Comparison of ENCODE assay signal across 9 cellular contexts in the genomic region with DNA sequence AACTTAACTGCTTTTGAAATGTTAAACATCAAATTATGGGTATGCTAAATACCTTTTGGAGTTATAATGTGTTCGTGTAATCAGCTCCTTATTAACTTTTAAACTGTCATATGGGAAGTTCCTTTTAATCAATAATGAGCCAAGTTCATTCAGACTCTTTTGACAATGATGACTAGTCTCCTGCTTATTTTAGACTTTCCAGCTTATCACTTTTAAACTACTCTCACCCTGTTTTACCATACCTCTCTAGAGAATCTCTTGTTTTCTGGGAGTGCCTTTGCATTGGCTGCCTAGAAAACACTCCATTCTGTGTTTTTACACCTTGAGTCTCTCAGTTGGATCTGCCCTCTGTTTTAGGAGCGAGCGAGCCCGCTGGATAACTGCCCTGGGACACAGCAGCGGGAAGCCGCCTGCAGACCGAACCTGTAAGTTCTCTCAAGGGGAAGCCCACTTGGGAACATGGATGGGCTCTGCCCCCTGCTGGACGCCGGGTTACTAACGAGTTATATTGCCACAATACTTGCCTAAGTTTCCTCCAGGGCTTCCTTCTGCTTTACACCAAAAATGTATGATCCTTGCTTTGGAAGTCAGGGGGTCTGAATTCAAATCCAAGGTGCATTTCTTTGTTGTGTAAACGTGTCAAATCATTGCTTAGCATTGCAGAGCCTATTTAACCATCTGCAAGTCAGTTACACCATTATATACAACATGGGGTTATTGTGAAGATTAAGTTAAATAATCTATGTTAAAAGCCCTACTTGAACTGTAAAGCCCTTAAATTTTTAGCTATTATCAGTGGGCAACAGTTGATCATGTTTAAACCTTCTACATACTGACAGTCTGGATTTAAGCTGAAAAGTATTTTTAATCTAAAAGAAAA.
DNase-seq lines count a peak whose midpoint lies in the region; ATAC-seq lines count a peak whose summit lies in the region.
"Had no signal": no experiment of that assay in that cellular context is flagged by ENCODE, and none has a peak within 500 bp of the region (broad histone marks: within the 10 kb centered on the region; RNA-seq: fewer than 3 reads in every experiment).

No MANE protein-coding gene starts in this region.

- H3K4me3 Mint-ChIP-seq in T-helper 17 cell = no peak overlapping the region

- H3K9me3 ChIP-seq in T-helper 17 cell (ENCODE audit: control insufficient read depth, low read length, poor library complexity, severe bottlenecking) (no peaks in the 10 kb centered on the region), right cardiac atrium (ENCODE audit: control insufficient read depth, low read length) (peaks cover 2% of the 10 kb centered on the region)
- H3K9me3 ChIP-seq: BLaER1 treated with 17β-estradiol and CSF1 and Interleukin-3, amounts not matched to agents 10 nM and 100 nM had no signal

- no peak overlapping the region for H3K27ac Mint-ChIP-seq in T-helper 17 cell

- no peaks in the 10 kb centered on the region for H3K27me3 Mint-ChIP-seq in T-helper 17 cell

- intact Hi-C loops in right cardiac atrium (cut with DNase I) (loop anchor here in 1 of 4 donors (10.0 kb wide), 2 partner anchors 128 to 158 kb away; a partner anchor contains a TSS), sciatic nerve (cut with DNase I) (loop anchor here (10.0 kb wide), 2 partner anchors 158 to 238 kb away; no protein-coding TSS in a partner anchor)

- peaks cover 19% of the 10 kb centered on the region for H3K36me3 Mint-ChIP-seq in T-helper 17 cell (ENCODE audit: low read depth)

- no peaks in the 10 kb centered on the region for H3K27me3 ChIP-seq in right cardiac atrium (ENCODE audit: control insufficient read depth, insufficient read depth)
- H3K27me3 ChIP-seq: BLaER1 treated with 17β-estradiol and CSF1 and Interleukin-3, amounts not matched to agents 10 nM and 100 nM had no signal

- DNase-seq in SIG-M5 treated with dmso at 0.1 percent for 504 hours (lab: John Stamatoyannopoulos, UW; ENCODE audit: unreplicated experiment) (peak; percentile 82), SIG-M5 (lab: John Stamatoyannopoulos, UW) (no peak), NCI-H146 treated with DMSO at 0.1 percent for 48 hours (lab: John Stamatoyannopoulos, UW; ENCODE audit: unreplicated experiment) (peak; percentile 64), T-helper 17 cell (peak; percentile 16 to 47 (median 26)), anterior cingulate cortex (lab: John Stamatoyannopoulos, UW) (peak in 55 of 58 donors; percentile 28 to 92 (median 69)), right cardiac atrium (peak; percentile 92 to 97 (median 95)), sciatic nerve (ENCODE audit: low spot score) (peak; percentile 97)

- H3K4me3 ChIP-seq in right cardiac atrium (ENCODE audit: low read length) = no peak overlapping the region
- H3K4me3 ChIP-seq: BLaER1 treated with 17β-estradiol and CSF1 and Interleukin-3, amounts not matched to agents 10 nM and 100 nM had no signal

- H3K4me1 Mint-ChIP-seq in T-helper 17 cell = peaks cover 5% of the 10 kb centered on the region

- WGBS in right cardiac atrium = 6% methylated on average over 11 of the region's 11 CpGs

- ATAC-seq in HG02885 (IDR thresholded peaks at IDR 0.05; ENCODE audit: poor library complexity, unreplicated experiment) (peak; percentile 94), T-helper 17 cell (peak; percentile 63), right cardiac atrium (peak; percentile 93 to 95), sciatic nerve (peak; percentile 94)

- H3K27ac ChIP-seq in right cardiac atrium (ENCODE audit: low read length) = no peak overlapping the region
- H3K27ac ChIP-seq: BLaER1 treated with 17β-estradiol and CSF1 and Interleukin-3, amounts not matched to agents 10 nM and 100 nM had no signal

- H3K4me1 ChIP-seq in right cardiac atrium (ENCODE audit: control insufficient read depth, insufficient read depth, low read length) = no peaks in the 10 kb centered on the region
- H3K4me1 ChIP-seq: BLaER1 treated with 17β-estradiol and CSF1 and Interleukin-3, amounts not matched to agents 10 nM and 100 nM had no signal
